In the genomic region with DNA sequence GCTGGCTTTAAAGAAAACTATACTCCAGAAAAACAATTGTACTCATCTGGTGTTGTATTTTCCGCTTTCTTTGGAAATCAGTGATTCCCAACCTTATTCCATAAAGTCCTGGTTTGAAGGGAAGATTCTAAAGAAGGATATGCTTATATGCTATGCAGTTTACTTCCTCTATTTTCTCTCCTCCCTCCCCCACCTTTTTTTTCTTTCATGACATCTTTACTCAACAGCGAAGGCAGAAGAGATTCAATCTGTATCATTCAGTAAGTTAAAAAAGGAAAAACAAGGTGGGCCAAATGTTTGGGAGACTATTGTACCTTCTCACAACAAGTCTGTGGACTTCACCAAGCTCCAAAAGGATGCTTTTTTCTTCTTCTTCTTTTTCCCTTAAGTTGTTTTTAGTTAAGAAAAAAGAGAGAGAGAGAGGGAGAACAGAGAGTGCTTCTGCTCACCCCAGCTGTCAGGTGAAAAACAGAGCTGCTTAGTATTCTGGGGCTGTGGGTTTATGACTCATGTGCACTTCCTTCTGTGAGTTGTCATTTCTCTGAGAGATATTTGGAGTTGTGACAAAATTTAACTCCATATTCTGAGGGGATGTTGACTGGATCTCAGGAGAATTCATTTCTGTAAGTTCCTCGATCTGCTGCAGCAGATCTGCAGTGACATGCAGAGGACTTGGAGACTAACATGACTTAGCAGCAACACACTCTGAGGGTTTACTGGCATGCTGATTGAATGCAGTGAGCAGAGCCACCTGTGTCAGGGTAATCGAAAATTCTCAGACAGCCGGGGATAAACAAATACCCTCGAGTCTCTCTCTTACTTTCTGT, we compare ENCODE assay signal across 8 cellular contexts.
DNase-seq lines count a peak whose midpoint lies in the region; ATAC-seq lines count a peak whose summit lies in the region.

No MANE protein-coding gene starts in this region.

- CTCF ChIA-PET in activated naive CD4-positive, alpha-beta T cell treated with anti-CD3 and anti-CD28 coated beads, Interleukin-2, amount 10 ng/mL, durations not matched to agents 7 days and 5 days (lab: Charles Lee), result interaction anchor here (1.0 to 8.1 kb wide), 9 partner anchors 9 to 653 kb away, joined by 3 to 70 read pairs (median 4); no protein-coding TSS in a partner anchor

- DNase-seq in activated naive CD4-positive, alpha-beta T cell treated with Interleukin-2 at 50 U/mL for 16 hours, result peak; percentile 51
- no peak for DNase-seq in activated naive CD4-positive, alpha-beta T cell (lab: John Stamatoyannopoulos, UW)
- DNase-seq in RPMI8226 (peak; percentile 90), iris pigment epithelial cell (ENCODE audit: low read depth) (peak; percentile 75), ecto neural progenitor cell (ENCODE audit: low spot score) (no peak)
- DNase-seq in activated naive CD4-positive, alpha-beta T cell treated with anti-CD3 and anti-CD28 coated beads, Interleukin-2, amount 10 ng/mL, durations not matched to agents 7 days and 5 days, result peak; percentile 63
- DNase-seq in stimulated activated CD8-positive, alpha-beta memory T cell treated with anti-CD3 and anti-CD28 coated beads, Interleukin-15, amount 100 ng/mL, for 1 hour (ENCODE audit: low read depth), result peak; percentile 7

- H3K4me3 Mint-ChIP-seq in activated naive CD4-positive, alpha-beta T cell treated with anti-CD3 and anti-CD28 coated beads, Interleukin-2, amount 10 ng/mL, durations not matched to agents 7 days and 5 days, result peak overlapping the region; percentile 50

- H3K27ac Mint-ChIP-seq in activated naive CD4-positive, alpha-beta T cell treated with anti-CD3 and anti-CD28 coated beads, Interleukin-2, amount 10 ng/mL, durations not matched to agents 7 days and 5 days, result peak overlapping the region; percentile 93

- peaks cover 2% of the 10 kb centered on the region for H3K27me3 Mint-ChIP-seq in activated naive CD4-positive, alpha-beta T cell treated with anti-CD3 and anti-CD28 coated beads, Interleukin-2, amount 10 ng/mL, durations not matched to agents 7 days and 5 days

- H3K9me3 Mint-ChIP-seq in activated naive CD4-positive, alpha-beta T cell treated with anti-CD3 and anti-CD28 coated beads, Interleukin-2, amount 10 ng/mL, durations not matched to agents 7 days and 5 days, result no peaks in the 10 kb centered on the region

- ATAC-seq in HG03103 (IDR thresholded peaks at IDR 0.05; ENCODE audit: low read depth, unreplicated experiment), result peak; percentile 78

- H3K36me3 Mint-ChIP-seq in activated naive CD4-positive, alpha-beta T cell treated with anti-CD3 and anti-CD28 coated beads, Interleukin-2, amount 10 ng/mL, durations not matched to agents 7 days and 5 days, result no peaks in the 10 kb centered on the region

- peaks cover 40% of the 10 kb centered on the region for H3K4me1 Mint-ChIP-seq in activated naive CD4-positive, alpha-beta T cell treated with anti-CD3 and anti-CD28 coated beads, Interleukin-2, amount 10 ng/mL, durations not matched to agents 7 days and 5 days

Comparison
In these comparisons a context has a peak if more than half of its experiments do, and no peak if none do; other contexts are left out.
1. DNase-seq: peak in activated naive CD4-positive, alpha-beta T cell treated with Interleukin-2 at 50 U/mL for 16 hours (single experiment), RPMI8226 (single experiment), activated naive CD4-positive, alpha-beta T cell treated with anti-CD3 and anti-CD28 coated beads, Interleukin-2, amount 10 ng/mL, durations not matched to agents 7 days and 5 days (single experiment), iris pigment epithelial cell (single experiment) and stimulated activated CD8-positive, alpha-beta memory T cell treated with anti-CD3 and anti-CD28 coated beads, Interleukin-15, amount 100 ng/mL, for 1 hour (single experiment); none in activated naive CD4-positive, alpha-beta T cell (0 of 4) and ecto neural progenitor cell (single experiment).